8 cellular contexts compared by ENCODE assay signal in genomic region chr12:6765048-6765633, GRCh38. TPM values are rescaled to one million over a fixed set of nuclear protein-coding genes. Genes with fewer than 3 reads are reported as not detected.
DNase-seq lines count a peak whose midpoint lies in the region; ATAC-seq and TF ChIP-seq lines count a peak whose summit lies in the region.

No MANE protein-coding gene starts in this region.

- CTCF ChIA-PET in activated CD8-positive, alpha-beta T cell treated with anti-CD3 and anti-CD28 coated beads for 36 hours (lab: Charles Lee) = interaction anchor here (0.6 to 6.2 kb wide), 9 partner anchors 9 to 138 kb away, joined by 3 to 89 read pairs (median 4); partner anchors contain the start of gene MLF2

- intact Hi-C loops in Right ventricle myocardium superior (cut with DNase I) = no loop called here
- intact Hi-C loops in activated CD8-positive, alpha-beta T cell treated with anti-CD3 and anti-CD28 coated beads for 36 hours (cut with micrococcal nuclease) = no loop called here

- peak overlapping the region; percentile 95 for H3K27ac ChIP-seq in cardiac muscle cell
- H3K27ac ChIP-seq in temporal lobe (ENCODE audit: low read depth, low read length) = peak overlapping the region; percentile 83

- H3K27ac Mint-ChIP-seq in activated CD8-positive, alpha-beta T cell treated with anti-CD3 and anti-CD28 coated beads for 36 hours = no peak overlapping the region

- H3K9me3 ChIP-seq in cardiac muscle cell (ENCODE audit: low read depth) = no peaks in the 10 kb centered on the region
- no peaks in the 10 kb centered on the region for H3K9me3 ChIP-seq in iPS-15b (ENCODE audit: control insufficient read depth, insufficient read depth, low read length)

- H3K4me3 ChIP-seq in cardiac muscle cell = peak overlapping the region; percentile 93
- H3K4me3 ChIP-seq in iPS-15b (ENCODE audit: low read depth, low read length) = peak overlapping the region; percentile 66

- no peaks in the 10 kb centered on the region for H3K9me3 Mint-ChIP-seq in activated CD8-positive, alpha-beta T cell treated with anti-CD3 and anti-CD28 coated beads for 36 hours

- H3K9ac ChIP-seq in iPS-15b (ENCODE audit: low read depth, low read length) = no peak overlapping the region

- peak overlapping the region; percentile 55 for H3K4me3 Mint-ChIP-seq in activated CD8-positive, alpha-beta T cell treated with anti-CD3 and anti-CD28 coated beads for 36 hours

- peaks cover 33% of the 10 kb centered on the region for H3K4me1 Mint-ChIP-seq in activated CD8-positive, alpha-beta T cell treated with anti-CD3 and anti-CD28 coated beads for 36 hours (ENCODE audit: low read depth)

- H3K36me3 Mint-ChIP-seq in activated CD8-positive, alpha-beta T cell treated with anti-CD3 and anti-CD28 coated beads for 36 hours (ENCODE audit: low read depth) = peaks cover 10% of the 10 kb centered on the region

- TF ChIP-seq CTCF in cardiac muscle cell (IDR thresholded peaks at IDR 0.05; ENCODE audit: low read depth, low read length) = no peak
- TF ChIP-seq CTCF in activated CD8-positive, alpha-beta T cell treated with anti-CD3 and anti-CD28 coated beads for 36 hours (IDR thresholded peaks at IDR 0.05) = no peak

- POLR2A ChIA-PET in activated CD8-positive, alpha-beta T cell treated with anti-CD3 and anti-CD28 coated beads for 36 hours (lab: Charles Lee) = interaction anchor here (1.1 to 4.9 kb wide), 7 partner anchors 9 to 102 kb away, joined by 3 to 31 read pairs (median 9); partner anchors contain the start of genes MLF2 and TPI1

- no peaks in the 10 kb centered on the region for H3K27me3 ChIP-seq in cardiac muscle cell
- peaks cover 5% of the 10 kb centered on the region for H3K27me3 ChIP-seq in iPS-15b (ENCODE audit: control insufficient read depth, insufficient read depth, low read length)

- ATAC-seq in Right ventricle myocardium superior (ENCODE audit: poor library complexity) (no peak), HG02970 (IDR thresholded peaks at IDR 0.05; ENCODE audit: low FRiP score, unreplicated experiment) (no peak)
- no peak for ATAC-seq in activated CD8-positive, alpha-beta T cell treated with anti-CD3 and anti-CD28 coated beads for 36 hours

- DNase-seq in cardiac muscle cell (ENCODE audit: low read depth in 1 of 2, low spot score in 1 of 2) (no peak), Right ventricle myocardium superior (no peak), cerebellum (ENCODE audit: low spot score) (no peak), occipital lobe (lab: John Stamatoyannopoulos, UW) (no peak)
- DNase-seq in activated CD8-positive, alpha-beta T cell treated with anti-CD3 and anti-CD28 coated beads for 36 hours = no peak

- H3K36me3 ChIP-seq in cardiac muscle cell = no peaks in the 10 kb centered on the region
- peaks cover 7% of the 10 kb centered on the region for H3K36me3 ChIP-seq in iPS-15b (ENCODE audit: control insufficient read depth, insufficient read depth, low read length)

- peaks cover 32% of the 10 kb centered on the region for H3K27me3 Mint-ChIP-seq in activated CD8-positive, alpha-beta T cell treated with anti-CD3 and anti-CD28 coated beads for 36 hours

- H3K4me1 ChIP-seq in cardiac muscle cell (ENCODE audit: low read depth) (peaks cover 30% of the 10 kb centered on the region), iPS-15b (ENCODE audit: control insufficient read depth, insufficient read depth, low read length) (peaks cover 23% of the 10 kb centered on the region)

RNA-seq across cellular contexts. Expression of gene PTMS, which starts 1.0 kb away (rescaled TPM):
- 194 and 290 TPM in 2 replicates for total RNA-seq in cardiac muscle cell
- polyA plus RNA-seq in cardiac muscle cell = 426 and 467 TPM in 2 replicates
- 108 TPM for total RNA-seq in Right ventricle myocardium superior
- total RNA-seq in activated CD8-positive, alpha-beta T cell treated with anti-CD3 and anti-CD28 coated beads for 36 hours = 10 to 100 TPM; 78.6 TPM
- 93.7 TPM for total RNA-seq in temporal lobe
- 59.2 TPM for total RNA-seq in cerebellum
- total RNA-seq in occipital lobe = 26.8 TPM

RNA-seq across cellular contexts. Expression of gene LAG3, which starts 7.2 kb away (rescaled TPM):
- total RNA-seq in cardiac muscle cell (0.15 TPM in 1 of 2 replicates, not detected in the other), Right ventricle myocardium superior (0.22 TPM), temporal lobe (not detected), cerebellum (0.36 TPM), occipital lobe (not detected)
- 0.34 TPM in 1 of 2 replicates, not detected in the other for polyA plus RNA-seq in cardiac muscle cell
- total RNA-seq in activated CD8-positive, alpha-beta T cell treated with anti-CD3 and anti-CD28 coated beads for 36 hours = 100 to 1,000 TPM; 264 to 268 TPM

RNA-seq across cellular contexts. Expression of gene MLF2, which starts 12.2 kb away (rescaled TPM):
- 342 and 449 TPM in 2 replicates for total RNA-seq in cardiac muscle cell
- 575 and 592 TPM in 2 replicates for polyA plus RNA-seq in cardiac muscle cell
- 153 TPM for total RNA-seq in Right ventricle myocardium superior
- total RNA-seq in activated CD8-positive, alpha-beta T cell treated with anti-CD3 and anti-CD28 coated beads for 36 hours = 100 to 1,000 TPM; 149 to 151 TPM
- total RNA-seq in temporal lobe = 102 TPM
- total RNA-seq in cerebellum = 60.3 TPM
- 81.4 TPM for total RNA-seq in occipital lobe

RNA-seq across cellular contexts. Expression of gene CD4, which starts 24.2 kb away (rescaled TPM):
- total RNA-seq in cardiac muscle cell = 3.1 and 3.3 TPM in 2 replicates
- polyA plus RNA-seq in cardiac muscle cell = 5.2 and 5.9 TPM in 2 replicates
- 10.4 TPM for total RNA-seq in Right ventricle myocardium superior
- total RNA-seq in activated CD8-positive, alpha-beta T cell treated with anti-CD3 and anti-CD28 coated beads for 36 hours = 10 to 100 TPM; 11.1 to 14.1 TPM
- total RNA-seq in temporal lobe = 2.2 TPM
- total RNA-seq in cerebellum = 3.3 TPM
- total RNA-seq in occipital lobe = 2.3 TPM

RNA-seq across cellular contexts. Expression of gene COPS7A, which starts 41.3 kb away (rescaled TPM):
- total RNA-seq in cardiac muscle cell (71.0 and 82.1 TPM in 2 replicates), Right ventricle myocardium superior (70.4 TPM), temporal lobe (19.4 TPM), cerebellum (22.6 TPM), occipital lobe (37.1 TPM)
- polyA plus RNA-seq in cardiac muscle cell = 97.7 and 108 TPM in 2 replicates
- 10 to 100 TPM; 35.9 to 38.8 TPM for total RNA-seq in activated CD8-positive, alpha-beta T cell treated with anti-CD3 and anti-CD28 coated beads for 36 hours

Comparison
In these comparisons a context has a peak if more than half of its experiments do, and no peak if none do; other contexts are left out.
1. RNA of gene LAG3, which starts 7.2 kb away (total RNA-seq): 264 to 268 TPM in activated CD8-positive, alpha-beta T cell treated with anti-CD3 and anti-CD28 coated beads for 36 hours; 0.36 TPM in cerebellum (single experiment), 0.22 TPM in Right ventricle myocardium superior (single experiment), 0.15 TPM in cardiac muscle cell, not detected in temporal lobe (single experiment) and not detected in occipital lobe (single experiment); every median in the first group is over 100 times any median in the second.